Comparison of ENCODE assay signal across 23 cellular contexts in the genomic region with DNA sequence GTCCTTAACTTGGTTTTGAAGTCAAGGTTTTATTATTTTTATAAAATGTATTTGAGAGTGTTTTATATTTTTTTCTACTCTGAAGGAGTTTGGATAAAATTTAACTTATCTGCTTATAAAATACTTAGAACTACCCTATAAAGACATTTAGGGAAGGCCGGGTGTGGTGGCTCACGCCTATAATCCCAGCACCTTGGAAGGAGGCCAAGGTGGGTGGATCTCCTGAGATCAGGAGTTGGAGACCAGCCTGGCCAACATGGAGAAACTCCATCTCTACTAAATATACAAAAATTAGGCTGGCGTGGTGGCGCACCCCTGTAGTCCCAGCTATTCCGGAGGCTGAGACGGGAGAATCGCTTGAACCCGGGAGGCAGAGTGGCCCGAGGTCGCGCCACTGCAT.
DNase-seq lines count a peak whose midpoint lies in the region; ATAC-seq, FAIRE-seq and TF ChIP-seq lines count a peak whose summit lies in the region.
"Had no signal": no experiment of that assay in that cellular context is flagged by ENCODE, and none has a peak within 500 bp of the region (broad histone marks: within the 10 kb centered on the region; RNA-seq: fewer than 3 reads in every experiment).

No MANE protein-coding gene starts in this region.

- H3K4me1 ChIP-seq in mammary epithelial cell (ENCODE audit: insufficient read depth, low read length) (no peaks in the 10 kb centered on the region), K562 (replicated peaks in 1 of 2; ENCODE audit: control insufficient read depth in 2 of 2, insufficient read depth in 2 of 2, low read length in 2 of 2) (no peaks in the 10 kb centered on the region), mucosa of descending colon (ENCODE audit: low read depth) (no peaks in the 10 kb centered on the region)
- H3K4me1 ChIP-seq: BLaER1 treated with 17β-estradiol and CSF1 and Interleukin-3, amounts not matched to agents 10 nM and 100 nM; HAP-1 had no signal

- H3K4me3 Mint-ChIP-seq in MCF 10A (ENCODE audit: unreplicated experiment): no peak overlapping the region
- H3K4me3 Mint-ChIP-seq: B cell; CD14-positive monocyte; CD4-positive, alpha-beta T cell; CD8-positive, alpha-beta memory T cell; HFFc6 had no signal

- no peak for TF ChIP-seq POLR2A in K562 (conservative IDR thresholded peaks at IDR 0.05)

- peak; percentile 58; the same call in 2 of the 3 replicates for ATAC-seq in K562
- peak; percentile 64 for ATAC-seq in mucosa of descending colon
- no peak for ATAC-seq in HG03442 (IDR thresholded peaks at IDR 0.05; ENCODE audit: unreplicated experiment)

- H3K4me3 ChIP-seq in mammary epithelial cell (replicated peaks in 1 of 3; ENCODE audit: insufficient read depth in 1 of 3, low read depth in 2 of 3, low read length in 3 of 3) (no peak overlapping the region), K562 (no peak overlapping the region), mucosa of descending colon (no peak overlapping the region)
- H3K4me3 ChIP-seq: BLaER1 treated with 17β-estradiol and CSF1 and Interleukin-3, amounts not matched to agents 10 nM and 100 nM; HAP-1 had no signal

- dilution Hi-C loops in mammary epithelial cell (cut with HindIII; ENCODE audit: low sequenced_read_pairs): no loop called here

- TF ChIP-seq CTCF in MCF 10A (IDR thresholded peaks at IDR 0.05; ENCODE audit: unreplicated experiment) (no peak), mammary epithelial cell (conservative IDR thresholded peaks at IDR 0.05 in 1 of 2, IDR thresholded peaks at IDR 0.05 in 1 of 2; ENCODE audit: extremely low read depth in 1 of 2, insufficient read depth in 1 of 2, low read depth in 1 of 2, low read length in 2 of 2) (no peak), K562 (IDR thresholded peaks at IDR 0.05 in 2 of 3, conservative IDR thresholded peaks at IDR 0.05 in 1 of 3; ENCODE audit: insufficient read depth in 2 of 3, low read depth in 1 of 3, low read length in 3 of 3) (no peak), mucosa of descending colon (IDR thresholded peaks at IDR 0.05) (no peak), RWPE1 (conservative IDR thresholded peaks at IDR 0.05; ENCODE audit: low read depth) (no peak)

- BruUV-seq in MCF 10A (replicated peaks; lab: Mats Ljungman, UMichigan) (no TSS peak), mammary epithelial cell (replicated peaks; lab: Mats Ljungman, UMichigan) (no TSS peak), K562 (replicated peaks; lab: Mats Ljungman, UMichigan) (no TSS peak)

- CTCF ChIA-PET in MCF 10A (lab: Yijun Ruan, JAX): no interaction called here
- CTCF ChIA-PET in mammary epithelial cell (lab: Charles Lee; ENCODE audit: low non-redundant PET): no interaction called here
- CTCF ChIA-PET in K562 (lab: Yijun Ruan, JAX; ENCODE audit: low intra/inter-chr PET ratio): no interaction called here
- CTCF ChIA-PET in RWPE1 (lab: Yijun Ruan, JAX): no interaction called here

- no peaks in the 10 kb centered on the region for H3K9me3 Mint-ChIP-seq in MCF 10A (ENCODE audit: unreplicated experiment)

- TF ChIP-seq EP300 in K562 (IDR thresholded peaks at IDR 0.05; ENCODE audit: low read length): no peak

- H3K36me3 ChIP-seq in mammary epithelial cell (ENCODE audit: insufficient read depth, low read length) (no peaks in the 10 kb centered on the region), K562 (ENCODE audit: control insufficient read depth, insufficient read depth, low read length) (no peaks in the 10 kb centered on the region), mucosa of descending colon (ENCODE audit: low read depth) (no peaks in the 10 kb centered on the region)
- H3K36me3 ChIP-seq: BLaER1 treated with 17β-estradiol and CSF1 and Interleukin-3, amounts not matched to agents 10 nM and 100 nM; HAP-1 had no signal

- H3K4me2 ChIP-seq in mammary epithelial cell (ENCODE audit: insufficient read depth, low read depth, low read length) (no peak overlapping the region), K562 (ENCODE audit: insufficient read depth, low read length) (no peak overlapping the region)
- H3K4me2 ChIP-seq: BLaER1 treated with 17β-estradiol and CSF1 and Interleukin-3, amounts not matched to agents 10 nM and 100 nM had no signal

- intact Hi-C loops in MCF 10A (cut with micrococcal nuclease): no loop called here
- intact Hi-C loops in mammary epithelial cell (cut with micrococcal nuclease): no loop called here
- intact Hi-C loops in K562 (cut with micrococcal nuclease): no loop called here
- intact Hi-C loops in mucosa of descending colon (cut with DNase I, micrococcal nuclease): no loop called here

- H2AFZ ChIP-seq in mammary epithelial cell (ENCODE audit: low read depth, low read length) (no peak overlapping the region), K562 (ENCODE audit: low read depth, low read length) (peak overlapping the region; percentile 40; the same call in 1 of the 2 replicates)

- H3K27ac ChIP-seq in mammary epithelial cell (ENCODE audit: insufficient read depth, low read depth, low read length) (no peak overlapping the region), K562 (ENCODE audit: extremely low read depth, low read depth, low read length) (no peak overlapping the region), RWPE1 (no peak overlapping the region)
- H3K27ac ChIP-seq: 22Rv1; BLaER1 treated with 17β-estradiol and CSF1 and Interleukin-3, amounts not matched to agents 10 nM and 100 nM had no signal

- no peaks in the 10 kb centered on the region for H3K4me1 Mint-ChIP-seq in MCF 10A (ENCODE audit: insufficient read depth, unreplicated experiment)
- H3K4me1 Mint-ChIP-seq: B cell; CD14-positive monocyte; CD8-positive, alpha-beta memory T cell had no signal

- no peaks in the 10 kb centered on the region for H3K9me3 ChIP-seq in mammary epithelial cell (replicated peaks; ENCODE audit: insufficient read depth, low read length)
- H3K9me3 ChIP-seq in K562 (replicated peaks; ENCODE audit: control insufficient read depth, insufficient read depth, low read depth, low read length): no peaks in the 10 kb centered on the region
- no peaks in the 10 kb centered on the region for H3K9me3 ChIP-seq in mucosa of descending colon
- H3K9me3 ChIP-seq: BLaER1 treated with 17β-estradiol and CSF1 and Interleukin-3, amounts not matched to agents 10 nM and 100 nM; HAP-1 had no signal

- peaks cover 11% of the 10 kb centered on the region for H3K27me3 Mint-ChIP-seq in MCF 10A (ENCODE audit: insufficient read depth, unreplicated experiment)
- H3K27me3 Mint-ChIP-seq: B cell; CD4-positive, alpha-beta T cell; CD8-positive, alpha-beta memory T cell had no signal

- WGBS in mammary epithelial cell (ENCODE audit: low coverage, missing lambda C conversion rate): 97% methylated on average over 8 of the region's 11 CpGs
- 19% methylated on average over 11 of the region's 11 CpGs for WGBS in K562 (ENCODE audit: insufficient coverage, low coverage, missing lambda C conversion rate)

- DNase-seq in MCF 10A (ENCODE audit: unreplicated experiment): peak; percentile 9
- DNase-seq in mammary epithelial cell: no peak
- DNase-seq in K562 (ENCODE audit: extremely low read depth in 1 of 4, low spot score in 3 of 4): peak in 1 of 4 experiments; percentile 68
- DNase-seq in mucosa of descending colon: peak; percentile 44 to 89 (median 70)
- DNase-seq in activated effector memory CD4-positive, alpha-beta T cell treated with Interleukin-2 at 50 U/mL for 16 hours: no peak
- no peak for DNase-seq in RWPE1 (ENCODE audit: low spot score)
- DNase-seq: CD4-positive, alpha-beta T cell; CD8-positive, alpha-beta memory T cell; DMS 273 treated with DMSO at 0.1 percent for 48 hours; DMS79; GF-D8; GOT3; HFFc6 had no signal

- no peak for FAIRE-seq in K562 (lab: Jason Lieb, UNC)
- FAIRE-seq: D721Med, GM12891, GM18507, H54 had no signal

- in situ Hi-C loops in mammary epithelial cell (cut with MboI; ENCODE audit: low sequenced_read_pairs in 2 of 2) (no loop called here), K562 (cut with MboI) (no loop called here)

- no peaks in the 10 kb centered on the region for H3K36me3 Mint-ChIP-seq in MCF 10A (ENCODE audit: insufficient read depth, unreplicated experiment)
- H3K36me3 Mint-ChIP-seq: CD14-positive monocyte; CD8-positive, alpha-beta memory T cell had no signal

- no peak for TF ChIP-seq RAD21 in K562 (CRISPR knock-in tag; conservative IDR thresholded peaks at IDR 0.05 in 1 of 2, IDR thresholded peaks at IDR 0.05 in 1 of 2)

- H3K27me3 ChIP-seq in mammary epithelial cell (ENCODE audit: insufficient read depth, low read length): no peaks in the 10 kb centered on the region
- H3K27me3 ChIP-seq in K562 (ENCODE audit: control insufficient read depth in 2 of 2, insufficient read depth in 2 of 2, low read length in 2 of 2): no peaks in the 10 kb centered on the region
- H3K27me3 ChIP-seq: BLaER1 treated with 17β-estradiol and CSF1 and Interleukin-3, amounts not matched to agents 10 nM and 100 nM had no signal

- POLR2A ChIA-PET in MCF 10A (lab: Yijun Ruan, JAX) (no interaction called here), K562 (lab: Yijun Ruan, JAX) (no interaction called here), RWPE1 (lab: Yijun Ruan, JAX; ENCODE audit: low non-redundant PET) (interaction anchor here (0.7 kb wide), 1 partner anchor 66 kb away, joined by 4 read pairs; no protein-coding TSS in a partner anchor)

- no peaks in the 10 kb centered on the region for H4K20me1 ChIP-seq in mammary epithelial cell (ENCODE audit: insufficient read depth, low read length)
- H4K20me1 ChIP-seq in K562 (replicated peaks; ENCODE audit: control insufficient read depth, insufficient read depth, low read length): no peaks in the 10 kb centered on the region
- H4K20me1 ChIP-seq: BLaER1 treated with 17β-estradiol and CSF1 and Interleukin-3, amounts not matched to agents 10 nM and 100 nM had no signal

- H3K79me2 ChIP-seq in mammary epithelial cell (ENCODE audit: insufficient read depth, low read length) (no peaks in the 10 kb centered on the region), K562 (ENCODE audit: control insufficient read depth, insufficient read depth, low read length) (no peaks in the 10 kb centered on the region)

- no peak overlapping the region for H3K27ac Mint-ChIP-seq in MCF 10A (ENCODE audit: low read depth, unreplicated experiment)
- H3K27ac Mint-ChIP-seq: B cell; CD14-positive monocyte; CD4-positive, alpha-beta T cell; CD8-positive, alpha-beta memory T cell; HFFc6 had no signal

- H3K9me1 ChIP-seq in K562 (ENCODE audit: control insufficient read depth, insufficient read depth, low read length): no peaks in the 10 kb centered on the region

- H3K9ac ChIP-seq in mammary epithelial cell (ENCODE audit: insufficient read depth, low read length) (no peak overlapping the region), K562 (ENCODE audit: insufficient read depth in 1 of 2, low read depth in 2 of 2, low read length in 2 of 2) (no peak overlapping the region)
- H3K9ac ChIP-seq: BLaER1 treated with 17β-estradiol and CSF1 and Interleukin-3, amounts not matched to agents 10 nM and 100 nM had no signal

TF ChIP-seq in K562, 482 proteins besides CTCF, POLR2A, EP300 and RAD21 (continues in another document):
- TF ChIP-seq NFIC (IDR thresholded peaks at IDR 0.05): peak; percentile 65

Comparison
In these comparisons a context has a peak if more than half of its experiments do, and no peak if none do; other contexts are left out.
1. DNase-seq: peak in MCF 10A (single experiment) and mucosa of descending colon (3 of 3); none in mammary epithelial cell (single experiment), activated effector memory CD4-positive, alpha-beta T cell treated with Interleukin-2 at 50 U/mL for 16 hours (single experiment) and RWPE1 (single experiment).